In genomic region chr10:593016-593415, GRCh38 we compare ENCODE assay signal across 25 cellular contexts.
"Had no signal": no experiment of that assay in that cellular context is flagged by ENCODE, and none has a peak within 500 bp of the region (broad histone marks: within the 10 kb centered on the region; RNA-seq: fewer than 3 reads in every experiment).

No MANE protein-coding gene starts in this region.

- H3K4me1 Mint-ChIP-seq: central memory CD8-positive, alpha-beta T cell; memory B cell; natural killer cell; stimulated activated effector memory CD8-positive, alpha-beta T cell treated with anti-CD3 and anti-CD28 coated beads, Interleukin-12 subunit alpha, Interleukin-12 subunit beta, amount 100 ng/mL, for 72 hours had no signal

- H3K9me3 Mint-ChIP-seq: central memory CD8-positive, alpha-beta T cell; memory B cell; mesothelial cell of epicardium; natural killer cell; stimulated activated effector memory CD8-positive, alpha-beta T cell treated with anti-CD3 and anti-CD28 coated beads, Interleukin-12 subunit alpha, Interleukin-12 subunit beta, amount 100 ng/mL, for 72 hours had no signal

- H3K36me3 Mint-ChIP-seq: memory B cell; mesothelial cell of epicardium; natural killer cell; stimulated activated effector memory CD8-positive, alpha-beta T cell treated with anti-CD3 and anti-CD28 coated beads, Interleukin-12 subunit alpha, Interleukin-12 subunit beta, amount 100 ng/mL, for 72 hours had no signal

- DNase-seq: cortex of kidney; effector CD8-positive, alpha-beta T cell; heart left ventricle; hippocampal formation; lower lobe of right lung; natural killer cell; nucleus accumbens; psoas muscle; retina; stimulated activated CD4-positive, alpha-beta T cell treated with anti-CD3 and anti-CD28 coated beads, Interleukin-12 subunit alpha, Interleukin-12 subunit beta, amount 100 ng/mL, for 4 hours; stimulated activated CD4-positive, alpha-beta T cell treated with anti-CD3 and anti-CD28 coated beads, Interleukin-4, amount 100 ng/mL, for 1 hour; stimulated activated CD8-positive, alpha-beta memory T cell treated with anti-CD3 and anti-CD28 coated beads, Interleukin-4, amount 100 ng/mL, for 48 hours; stimulated activated naive CD8-positive, alpha-beta T cell treated with anti-CD3 and anti-CD28 coated beads, Interleukin-15, Interleukin-2, amounts not matched to agents 100 U/mL and 50 U/mL, for 24 hours had no signal

- H3K9me3 ChIP-seq: heart left ventricle, left lung, lower lobe of right lung, pancreas, psoas muscle, tibial nerve had no signal

- H3K4me3 ChIP-seq: dorsolateral prefrontal cortex, left lung, lower lobe of right lung, neural progenitor cell, psoas muscle, skin epidermis, tibial nerve had no signal

- H3K27ac Mint-ChIP-seq: memory B cell; natural killer cell; neural progenitor cell; stimulated activated effector memory CD8-positive, alpha-beta T cell treated with anti-CD3 and anti-CD28 coated beads, Interleukin-12 subunit alpha, Interleukin-12 subunit beta, amount 100 ng/mL, for 72 hours had no signal

- ATAC-seq: esophagus mucosa; lower lobe of right lung; natural killer cell; sciatic nerve; stimulated activated effector memory CD8-positive, alpha-beta T cell treated with anti-CD3 and anti-CD28 coated beads, Interleukin-12 subunit alpha, Interleukin-12 subunit beta, amount 100 ng/mL, for 72 hours; stimulated activated naive CD8-positive, alpha-beta T cell treated with anti-CD3 and anti-CD28 coated beads, Interleukin-15, Interleukin-2, amounts not matched to agents 100 U/mL and 50 U/mL, for 24 hours had no signal

- H3K9ac ChIP-seq: neural progenitor cell had no signal

- H3K4me2 ChIP-seq: neural progenitor cell had no signal

- H3K27me3 ChIP-seq: dorsolateral prefrontal cortex, heart left ventricle, left lung, neural progenitor cell, pancreas, tibial nerve had no signal

- H2AFZ ChIP-seq: neural progenitor cell had no signal

- H3K4me3 Mint-ChIP-seq: central memory CD8-positive, alpha-beta T cell; memory B cell; mesothelial cell of epicardium; natural killer cell; neural progenitor cell; stimulated activated effector memory CD8-positive, alpha-beta T cell treated with anti-CD3 and anti-CD28 coated beads, Interleukin-12 subunit alpha, Interleukin-12 subunit beta, amount 100 ng/mL, for 72 hours had no signal

- H3K4me1 ChIP-seq: left lung, lower lobe of right lung, pancreas had no signal

- H3K36me3 ChIP-seq: heart left ventricle, left lung, lower lobe of right lung, neural progenitor cell, pancreas, tibial nerve had no signal

- H3K27ac ChIP-seq: left lung, lower lobe of right lung, neural progenitor cell, psoas muscle, skin epidermis, tibial nerve had no signal
